Comparison of ENCODE assay signal across 8 cellular contexts in genomic region chr16:29900888-29901606, GRCh38. TPM values are rescaled to one million over a fixed set of nuclear protein-coding genes. Genes with fewer than 3 reads are reported as not detected.
DNase-seq lines count a peak whose midpoint lies in the region; ATAC-seq and TF ChIP-seq lines count a peak whose summit lies in the region.

No MANE protein-coding gene starts in this region.

- peak overlapping the region in 2 of 7 donors; percentile 30 for H3K27ac Mint-ChIP-seq in CD4-positive, alpha-beta memory T cell

- intact Hi-C loops in CD4-positive, alpha-beta memory T cell (cut with micrococcal nuclease), result loop anchor here (1.0 kb wide), 1 partner anchor 38 kb away; the partner anchor contains the start of gene CDIPT
- intact Hi-C loops in right cardiac atrium (cut with DNase I), result no loop called here

- no peak for TF ChIP-seq POLR2A in GM18505 (IDR thresholded peaks at IDR 0.05; ENCODE audit: borderline replicate concordance, extremely low read depth, insufficient read depth, insufficient read length)

- CTCF ChIA-PET in CD4-positive, alpha-beta memory T cell (lab: Charles Lee; ENCODE audit: partially characterized antibody), result interaction anchor here (0.9 to 1.3 kb wide), 2 partner anchors 72 to 76 kb away, joined by 3 read pairs; partner anchors contain the start of gene TAOK2

- no peak for DNase-seq in CD4-positive, alpha-beta memory T cell
- DNase-seq in NT2/D1 (ENCODE audit: low read depth, low spot score) (no peak), right cardiac atrium (no peak)

- 49% methylated on average over 31 of the region's 31 CpGs for WGBS in right cardiac atrium

- POLR2A ChIA-PET in CD4-positive, alpha-beta memory T cell (lab: Charles Lee; ENCODE audit: partially characterized antibody), result interaction anchor here (1.5 to 3.9 kb wide), 4 partner anchors 16 to 93 kb away, joined by 4 to 13 read pairs (median 10); partner anchors contain the start of gene KCTD13

- H3K27me3 ChIP-seq in CD4-positive, alpha-beta memory T cell (ENCODE audit: insufficient read depth, low read length), result peaks cover 10% of the 10 kb centered on the region
- no peaks in the 10 kb centered on the region for H3K27me3 ChIP-seq in NT2/D1 (ENCODE audit: insufficient read depth, insufficient read length)
- peaks cover 8 to 9% of the 10 kb centered on the region in 2 donors for H3K27me3 ChIP-seq in duodenal mucosa (ENCODE audit: control insufficient read depth in 1 of 2, insufficient read depth in 2 of 2, low read length in 2 of 2)
- peaks cover 2% of the 10 kb centered on the region for H3K27me3 ChIP-seq in neuron (ENCODE audit: insufficient read depth, low read length)
- H3K27me3 ChIP-seq in right cardiac atrium (ENCODE audit: control insufficient read depth, insufficient read depth), result no peaks in the 10 kb centered on the region

- H3K4me3 Mint-ChIP-seq in CD4-positive, alpha-beta memory T cell, result peak overlapping the region; percentile 47 to 83 (median 72)

- H3K9ac ChIP-seq in NT2/D1 (ENCODE audit: insufficient read length, low read depth), result peak overlapping the region; percentile 87
- H3K9ac ChIP-seq in duodenal mucosa (ENCODE audit: low read depth in 1 of 2, low read length in 2 of 2), result peak overlapping the region; percentile 43 to 51

- no peaks in the 10 kb centered on the region for H3K9me3 ChIP-seq in CD4-positive, alpha-beta memory T cell (ENCODE audit: control insufficient read depth in 1 of 2, low read length in 2 of 2)
- H3K9me3 ChIP-seq in NT2/D1 (ENCODE audit: insufficient read depth, low read length), result no peaks in the 10 kb centered on the region
- no peaks in the 10 kb centered on the region for H3K9me3 ChIP-seq in duodenal mucosa (ENCODE audit: control insufficient read depth in 1 of 2, low read length in 2 of 2)
- H3K9me3 ChIP-seq in neuron (ENCODE audit: low read length), result no peaks in the 10 kb centered on the region
- no peaks in the 10 kb centered on the region for H3K9me3 ChIP-seq in right cardiac atrium (ENCODE audit: control insufficient read depth, low read length)

- no peak overlapping the region for H3K4me3 ChIP-seq in CD4-positive, alpha-beta memory T cell (ENCODE audit: low read length in 2 of 2)
- peak overlapping the region; percentile 83 for H3K4me3 ChIP-seq in NT2/D1 (ENCODE audit: insufficient read length, low read depth)
- peak overlapping the region; percentile 73 to 76 for H3K4me3 ChIP-seq in duodenal mucosa (ENCODE audit: low read depth in 1 of 2, low read length in 2 of 2)
- H3K4me3 ChIP-seq in neuron (ENCODE audit: low read length), result peak overlapping the region; percentile 66
- H3K4me3 ChIP-seq in right cardiac atrium (ENCODE audit: low read length), result no peak overlapping the region

- ATAC-seq in GM18505 (IDR thresholded peaks at IDR 0.05; ENCODE audit: unreplicated experiment) (no peak), HG02870 (IDR thresholded peaks at IDR 0.05; ENCODE audit: unreplicated experiment) (no peak), GM19023 (IDR thresholded peaks at IDR 0.05; ENCODE audit: unreplicated experiment) (no peak), right cardiac atrium (no peak)

- H3K27ac ChIP-seq in CD4-positive, alpha-beta memory T cell (ENCODE audit: low read depth, low read length), result no peak overlapping the region
- H3K27ac ChIP-seq in duodenal mucosa (ENCODE audit: low read depth, low read length) (no peak overlapping the region), right cardiac atrium (ENCODE audit: low read length) (no peak overlapping the region)

- H3K4me1 ChIP-seq in CD4-positive, alpha-beta memory T cell (ENCODE audit: insufficient read depth, low read length), result peaks cover 15% of the 10 kb centered on the region
- H3K4me1 ChIP-seq in NT2/D1 (ENCODE audit: insufficient read depth, insufficient read length), result peaks cover 9% of the 10 kb centered on the region
- H3K4me1 ChIP-seq in duodenal mucosa (ENCODE audit: control insufficient read depth in 1 of 2, insufficient read depth in 2 of 2, low read length in 2 of 2), result peaks cover 10 to 12% of the 10 kb centered on the region in 2 donors
- peaks cover 28% of the 10 kb centered on the region for H3K4me1 ChIP-seq in neuron (ENCODE audit: insufficient read depth, low read length)
- H3K4me1 ChIP-seq in right cardiac atrium (ENCODE audit: control insufficient read depth, insufficient read depth, low read length), result no peaks in the 10 kb centered on the region

- H3K9me3 Mint-ChIP-seq in CD4-positive, alpha-beta memory T cell, result peaks cover 0 to 3% (median 0%) of the 10 kb centered on the region in 8 donors

- H3K36me3 Mint-ChIP-seq in CD4-positive, alpha-beta memory T cell, result no peaks in the 10 kb centered on the region

- H3K4me1 Mint-ChIP-seq in CD4-positive, alpha-beta memory T cell, result peaks cover 0 to 5% (median 3%) of the 10 kb centered on the region in 4 donors

- H3K36me3 ChIP-seq in CD4-positive, alpha-beta memory T cell (ENCODE audit: insufficient read depth, low read length), result no peaks in the 10 kb centered on the region
- H3K36me3 ChIP-seq in NT2/D1 (ENCODE audit: insufficient read depth, insufficient read length, low read length) (peaks cover 28% of the 10 kb centered on the region), duodenal mucosa (ENCODE audit: control insufficient read depth in 1 of 2, insufficient read depth in 2 of 2, low read length in 2 of 2) (no peaks in the 10 kb centered on the region), neuron (ENCODE audit: insufficient read depth, low read length) (no peaks in the 10 kb centered on the region)

- H3K27me3 Mint-ChIP-seq in CD4-positive, alpha-beta memory T cell, result peaks cover 18% of the 10 kb centered on the region in 2 donors

- no peak overlapping the region for H2AFZ ChIP-seq in neuron (ENCODE audit: low read depth, low read length)

RNA-seq across cellular contexts. Expression of gene ASPHD1, which starts 0.8 kb away (rescaled TPM):
- total RNA-seq in CD4-positive, alpha-beta memory T cell, result not detected
- polyA plus RNA-seq in CD4-positive, alpha-beta memory T cell, result not detected
- total RNA-seq in right cardiac atrium, result under 1 TPM in 3 of 4 donors, not detected in 1; 0.24 to 0.50 (median 0.28) TPM
- 0.14 TPM for polyA plus RNA-seq in right cardiac atrium

RNA-seq across cellular contexts. Expression of gene SEZ6L2, which starts 1.7 kb away (rescaled TPM):
- under 1 TPM in 1 of 2 experiments, not detected in 1; 0.70 TPM for total RNA-seq in CD4-positive, alpha-beta memory T cell
- polyA plus RNA-seq in CD4-positive, alpha-beta memory T cell, result not detected
- total RNA-seq in right cardiac atrium, result 1 to 10 TPM; 1.5 to 3.6 (median 2.1) TPM
- 0.36 TPM for polyA plus RNA-seq in right cardiac atrium

RNA-seq across cellular contexts. Expression of gene KCTD13, which starts 25.0 kb away (rescaled TPM):
- total RNA-seq in CD4-positive, alpha-beta memory T cell, result 10 to 100 TPM; 85.7 to 87.3 TPM
- polyA plus RNA-seq in CD4-positive, alpha-beta memory T cell, result 10 to 100 TPM in 1 of 2 donors, 1 to 10 TPM in 1; 6.0 to 16.3 TPM
- 10 to 100 TPM in 2 of 4 donors, 1 to 10 TPM in 2; 7.3 to 12.8 (median 9.2) TPM for total RNA-seq in right cardiac atrium
- polyA plus RNA-seq in right cardiac atrium, result 7.1 TPM

RNA-seq across cellular contexts. Expression of gene CDIPT, which starts 38.0 kb away (rescaled TPM):
- 10 to 100 TPM; 76.2 to 79.8 TPM for total RNA-seq in CD4-positive, alpha-beta memory T cell
- polyA plus RNA-seq in CD4-positive, alpha-beta memory T cell, result 100 to 1,000 TPM in 1 of 2 donors, 10 to 100 TPM in 1; 87.2 to 123 TPM
- 100 to 1,000 TPM in 2 of 4 donors, 10 to 100 TPM in 2; 86.7 to 109 (median 99.1) TPM for total RNA-seq in right cardiac atrium
- 106 TPM for polyA plus RNA-seq in right cardiac atrium

Comparison
In these comparisons a context has a peak if more than half of its experiments do, and no peak if none do; other contexts are left out.
1. H3K4me3 ChIP-seq: peak in NT2/D1 (single experiment), duodenal mucosa (2 of 2) and neuron (single experiment); none in CD4-positive, alpha-beta memory T cell (0 of 2) and right cardiac atrium (single experiment).
2. RNA of gene KCTD13, which starts 25.0 kb away (total RNA-seq): 85.7 to 87.3 TPM in CD4-positive, alpha-beta memory T cell; 7.3 to 12.8 TPM in right cardiac atrium; every median in the first group is over 4 times any median in the second.